In genomic region chr1:156291226-156292061, GRCh38 we compare ENCODE assay signal across 7 cellular contexts. TPM values are rescaled to one million over a fixed set of nuclear protein-coding genes. Genes with fewer than 3 reads are reported as not detected.
DNase-seq lines count a peak whose midpoint lies in the region; ATAC-seq, FAIRE-seq and TF ChIP-seq lines count a peak whose summit lies in the region.
"Had no signal": no experiment of that assay in that cellular context is flagged by ENCODE, and none has a peak within 500 bp of the region (broad histone marks: within the 10 kb centered on the region; RNA-seq: fewer than 3 reads in every experiment).

No MANE protein-coding gene starts in this region.

- H3K9ac ChIP-seq in endothelial cell of umbilical vein (replicated peaks; ENCODE audit: extremely low read depth, insufficient read depth, low read length), result peak overlapping the region; percentile 28

- H3K4me3 ChIP-seq in endothelial cell of umbilical vein (replicated peaks in 1 of 3; ENCODE audit: insufficient read depth in 1 of 3, low read depth in 1 of 3, low read length in 3 of 3), result peak overlapping the region in 2 of 3 experiments; percentile 35 to 41

- H3K4me3 Mint-ChIP-seq in natural killer cell, result peak overlapping the region; percentile 80

- dilution Hi-C loops in endothelial cell of umbilical vein (cut with MboI; ENCODE audit: extremely low pct_ligation_motif_present, low sequenced_read_pairs), result no loop called here

- POLR2A ChIA-PET in endothelial cell of umbilical vein (lab: Charles Lee), result interaction anchor here (1.2 kb wide), 1 partner anchor 9 kb away, joined by 3 read pairs; the partner anchor contains the start of gene SMG5

- CTCF ChIA-PET in endothelial cell of umbilical vein (lab: Charles Lee), result no interaction called here

- H3K9me3 Mint-ChIP-seq in natural killer cell, result no peaks in the 10 kb centered on the region
- H3K9me3 Mint-ChIP-seq: T-cell had no signal

- peaks cover 10% of the 10 kb centered on the region for H3K4me1 ChIP-seq in endothelial cell of umbilical vein (ENCODE audit: control insufficient read depth, extremely low read depth, insufficient read depth, low read length)

- H3K79me2 ChIP-seq in endothelial cell of umbilical vein (ENCODE audit: control insufficient read depth, insufficient read depth, low read length), result peaks cover 6% of the 10 kb centered on the region

- H3K36me3 Mint-ChIP-seq in natural killer cell, result no peaks in the 10 kb centered on the region

- peak overlapping the region; percentile 40 for H3K4me2 ChIP-seq in endothelial cell of umbilical vein (ENCODE audit: insufficient read depth, low read length)

- H3K36me3 ChIP-seq in endothelial cell of umbilical vein (ENCODE audit: control insufficient read depth in 2 of 2, extremely low read depth in 1 of 2, insufficient read depth in 2 of 2, low read length in 2 of 2), result peaks cover 0 to 4% of the 10 kb centered on the region in 2 experiments

- peak; percentile 11 for TF ChIP-seq POLR2A in endothelial cell of umbilical vein (IDR thresholded peaks at IDR 0.05; ENCODE audit: low read depth, low read length)

- H2AFZ ChIP-seq in endothelial cell of umbilical vein (ENCODE audit: low read depth, low read length), result peak overlapping the region; percentile 79

- H3K27ac ChIP-seq in endothelial cell of umbilical vein (ENCODE audit: insufficient read depth, low read depth, low read length), result no peak overlapping the region

- no peaks in the 10 kb centered on the region for H4K20me1 ChIP-seq in endothelial cell of umbilical vein (replicated peaks; ENCODE audit: control insufficient read depth, extremely low read depth, insufficient read depth, low read length)

- H3K27me3 Mint-ChIP-seq in natural killer cell (ENCODE audit: low read depth in 2 of 2), result no peaks in the 10 kb centered on the region
- H3K27me3 Mint-ChIP-seq: T-cell had no signal

- no peak for TF ChIP-seq CTCF in endothelial cell of umbilical vein (IDR thresholded peaks at IDR 0.05; ENCODE audit: extremely low read depth in 1 of 2, insufficient read depth in 1 of 2, low read depth in 1 of 2, low read length in 2 of 2)
- no peak for TF ChIP-seq CTCF in natural killer cell (IDR thresholded peaks at IDR 0.05)

- peak; percentile 89 for FAIRE-seq in endothelial cell of umbilical vein (lab: Jason Lieb, UNC)

- DNase-seq in EL, result peak; percentile 89
- peak; percentile 90 for DNase-seq in NCI-H2227 (lab: John Stamatoyannopoulos, UW; ENCODE audit: unreplicated experiment)
- peak; percentile 89 for DNase-seq in endothelial cell of umbilical vein (ENCODE audit: low read depth, low spot score)
- peak; percentile 52 for DNase-seq in natural killer cell

- H3K27me3 ChIP-seq in endothelial cell of umbilical vein (ENCODE audit: control insufficient read depth in 2 of 2, insufficient read depth in 2 of 2, low read length in 2 of 2), result no peaks in the 10 kb centered on the region

- BruUV-seq in endothelial cell of umbilical vein (replicated peaks; lab: Mats Ljungman, UMichigan), result no TSS peak

- peaks cover 6 to 32% of the 10 kb centered on the region in 2 donors for H3K4me1 Mint-ChIP-seq in natural killer cell

- no peaks in the 10 kb centered on the region for H3K9me1 ChIP-seq in endothelial cell of umbilical vein (replicated peaks; ENCODE audit: control insufficient read depth, extremely low read depth, insufficient read depth, low read length)

- H3K9me3 ChIP-seq in endothelial cell of umbilical vein (replicated peaks; ENCODE audit: control insufficient read depth, insufficient read depth, low read length), result no peaks in the 10 kb centered on the region

- ATAC-seq in natural killer cell (peak; percentile 80 to 84 (median 84)), GM21576 (IDR thresholded peaks at IDR 0.05; ENCODE audit: unreplicated experiment) (no peak), GM19463 (IDR thresholded peaks at IDR 0.05; ENCODE audit: unreplicated experiment) (no peak)

- intact Hi-C loops in endothelial cell of umbilical vein (cut with micrococcal nuclease) (loop anchor here (1.0 kb wide), 1 partner anchor 8 kb away; no protein-coding TSS in a partner anchor), natural killer cell (cut with micrococcal nuclease) (no loop called here)

- H3K27ac Mint-ChIP-seq in natural killer cell, result peak overlapping the region; percentile 61 to 88
- H3K27ac Mint-ChIP-seq: T-cell had no signal

TF ChIP-seq in endothelial cell of umbilical vein, 7 proteins besides CTCF, POLR2A, EP300 and RAD21:
- TF ChIP-seq MYC (IDR thresholded peaks at IDR 0.05; ENCODE audit: low read depth, low read length), result no peak
- TF ChIP-seq POLR2AphosphoS5 (IDR thresholded peaks at IDR 0.05; ENCODE audit: insufficient read depth, low read depth, low read length), result peak; percentile 72
- no peak for TF ChIP-seq MAX (IDR thresholded peaks at IDR 0.05; ENCODE audit: insufficient read depth, insufficient read length)

RNA-seq across cellular contexts. Expression of gene GLMP, which starts 4.0 kb away (rescaled TPM):
- total RNA-seq in endothelial cell of umbilical vein, result 83.3 and 84.3 TPM in 2 replicates
- polyA plus RNA-seq in endothelial cell of umbilical vein, result 109 and 136 TPM in 2 replicates
- 58.5 and 61.2 TPM in 2 replicates for polyA plus RNA-seq in endothelial cell of umbilical vein (2011; cell fraction: cytosol; rRNA removed)
- 31.9 and 43.5 TPM in 2 replicates for polyA plus RNA-seq in endothelial cell of umbilical vein (2011; cell fraction: nucleus; rRNA removed)
- polyA plus RNA-seq in endothelial cell of umbilical vein (2012), result 75.5 TPM in 2 replicates
- 44.3 and 53.0 TPM in 2 replicates for polyA minus RNA-seq in endothelial cell of umbilical vein
- polyA minus RNA-seq in endothelial cell of umbilical vein (2011; cell fraction: cytosol; rRNA and poly(A)+ RNA removed), result 10.9 TPM
- 12.9 and 14.8 TPM in 2 replicates for polyA minus RNA-seq in endothelial cell of umbilical vein (2011; cell fraction: nucleus; rRNA and poly(A)+ RNA removed)
- 10 to 100 TPM; 22.9 to 29.1 (median 26.8) TPM for total RNA-seq in natural killer cell

RNA-seq across cellular contexts. Expression of gene TMEM79, which starts 7.3 kb away (rescaled TPM):
- total RNA-seq in endothelial cell of umbilical vein, result 3.0 TPM in 2 replicates
- 4.8 and 5.6 TPM in 2 replicates for polyA plus RNA-seq in endothelial cell of umbilical vein
- polyA plus RNA-seq in endothelial cell of umbilical vein (2011; cell fraction: cytosol; rRNA removed), result 2.4 and 2.9 TPM in 2 replicates
- 5.7 and 6.1 TPM in 2 replicates for polyA plus RNA-seq in endothelial cell of umbilical vein (2011; cell fraction: nucleus; rRNA removed)
- 1.9 and 2.0 TPM in 2 replicates for polyA plus RNA-seq in endothelial cell of umbilical vein (2012)
- 1.4 and 3.2 TPM in 2 replicates for polyA minus RNA-seq in endothelial cell of umbilical vein
- 4.0 TPM for polyA minus RNA-seq in endothelial cell of umbilical vein (2011; cell fraction: cytosol; rRNA and poly(A)+ RNA removed)
- polyA minus RNA-seq in endothelial cell of umbilical vein (2011; cell fraction: nucleus; rRNA and poly(A)+ RNA removed), result 1.4 and 3.4 TPM in 2 replicates
- 1 to 10 TPM; 3.3 to 5.8 (median 5.0) TPM for total RNA-seq in natural killer cell

RNA-seq across cellular contexts. Expression of gene VHLL, which starts 7.7 kb away (rescaled TPM):
- total RNA-seq in endothelial cell of umbilical vein (0.73 TPM in 1 of 2 replicates, not detected in the other), natural killer cell (under 1 TPM in 1 of 3 donors, not detected in 2; 0.42 TPM)
- polyA plus RNA-seq in endothelial cell of umbilical vein, result not detected in 2 replicates
- 0.11 TPM in 1 of 2 replicates, not detected in the other for polyA plus RNA-seq in endothelial cell of umbilical vein (2011; cell fraction: cytosol; rRNA removed)
- 0.27 TPM in 1 of 2 replicates, not detected in the other for polyA plus RNA-seq in endothelial cell of umbilical vein (2011; cell fraction: nucleus; rRNA removed)
- polyA plus RNA-seq in endothelial cell of umbilical vein (2012), result not detected in 2 replicates
- 0.76 TPM in 1 of 2 replicates, not detected in the other for polyA minus RNA-seq in endothelial cell of umbilical vein
- not detected for polyA minus RNA-seq in endothelial cell of umbilical vein (2011; cell fraction: cytosol; rRNA and poly(A)+ RNA removed)
- polyA minus RNA-seq in endothelial cell of umbilical vein (2011; cell fraction: nucleus; rRNA and poly(A)+ RNA removed), result not detected in 2 replicates

RNA-seq across cellular contexts. Expression of gene SMG5, which starts 8.8 kb away (rescaled TPM):
- total RNA-seq in endothelial cell of umbilical vein, result 79.0 and 82.6 TPM in 2 replicates
- 32.6 and 37.4 TPM in 2 replicates for polyA plus RNA-seq in endothelial cell of umbilical vein
- polyA plus RNA-seq in endothelial cell of umbilical vein (2011; cell fraction: cytosol; rRNA removed), result 33.0 and 33.5 TPM in 2 replicates
- 122 and 137 TPM in 2 replicates for polyA plus RNA-seq in endothelial cell of umbilical vein (2011; cell fraction: nucleus; rRNA removed)
- polyA plus RNA-seq in endothelial cell of umbilical vein (2012), result 44.6 and 45.9 TPM in 2 replicates
- 48.6 and 49.1 TPM in 2 replicates for polyA minus RNA-seq in endothelial cell of umbilical vein
- 22.1 TPM for polyA minus RNA-seq in endothelial cell of umbilical vein (2011; cell fraction: cytosol; rRNA and poly(A)+ RNA removed)
- polyA minus RNA-seq in endothelial cell of umbilical vein (2011; cell fraction: nucleus; rRNA and poly(A)+ RNA removed), result 39.4 and 45.9 TPM in 2 replicates
- 10 to 100 TPM; 76.7 to 93.9 (median 87.6) TPM for total RNA-seq in natural killer cell

RNA-seq across cellular contexts. Expression of gene PAQR6, which starts 43.6 kb away (rescaled TPM):
- total RNA-seq in endothelial cell of umbilical vein, result 1.6 and 2.2 TPM in 2 replicates
- polyA plus RNA-seq in endothelial cell of umbilical vein, result 1.3 and 1.6 TPM in 2 replicates
- 0.05 and 0.17 TPM in 2 replicates for polyA plus RNA-seq in endothelial cell of umbilical vein (2011; cell fraction: cytosol; rRNA removed)
- polyA plus RNA-seq in endothelial cell of umbilical vein (2011; cell fraction: nucleus; rRNA removed), result 4.4 and 5.6 TPM in 2 replicates
- polyA plus RNA-seq in endothelial cell of umbilical vein (2012), result 0.94 and 1.4 TPM in 2 replicates
- polyA minus RNA-seq in endothelial cell of umbilical vein, result 0.68 TPM in 1 of 2 replicates, not detected in the other
- polyA minus RNA-seq in endothelial cell of umbilical vein (2011; cell fraction: cytosol; rRNA and poly(A)+ RNA removed), result 0.72 TPM
- polyA minus RNA-seq in endothelial cell of umbilical vein (2011; cell fraction: nucleus; rRNA and poly(A)+ RNA removed), result 1.1 and 1.5 TPM in 2 replicates
- total RNA-seq in natural killer cell, result 1 to 10 TPM; 2.6 to 5.5 (median 3.5) TPM

Comparison
In these comparisons a context has a peak if more than half of its experiments do, and no peak if none do; other contexts are left out.
1. ATAC-seq: peak in natural killer cell (3 of 3); none in GM21576 (single experiment) and GM19463 (single experiment).
2. Peak in every context shown above with its lines, with median percentiles within 50 percentile points of each other: DNase-seq.